9 cellular contexts compared by ENCODE assay signal in the genomic region with DNA sequence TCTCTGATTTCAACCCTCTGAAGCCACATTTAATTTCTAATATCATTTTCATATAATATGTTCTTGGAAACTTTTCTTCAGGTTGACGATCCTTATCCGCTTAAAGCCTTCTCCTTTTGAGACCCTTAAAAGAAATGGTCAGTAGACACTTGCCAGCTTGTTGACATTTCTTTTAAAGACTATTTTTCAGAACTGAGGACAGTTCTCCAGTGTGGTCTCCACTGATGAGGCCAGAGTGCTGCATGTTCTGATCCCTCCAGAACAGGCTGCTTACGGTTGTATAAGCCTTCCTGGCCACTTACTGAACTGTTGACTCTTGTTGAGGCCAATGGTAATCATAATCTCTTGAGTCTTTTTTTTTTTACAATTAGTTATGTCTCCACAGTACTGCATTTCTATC.
"Had no signal": no experiment of that assay in that cellular context is flagged by ENCODE, and none has a peak within 500 bp of the region (broad histone marks: within the 10 kb centered on the region; RNA-seq: fewer than 3 reads in every experiment).

No MANE protein-coding gene starts in this region.

- H2AFZ ChIP-seq: GM23248, GM23338 had no signal

- H3K27ac ChIP-seq: GM23248 had no signal

- H3K4me1 Mint-ChIP-seq: GM23338, H9 had no signal

- H3K4me1 ChIP-seq: HAP-1 had no signal

- H3K4me3 ChIP-seq: GM23248, GM23338, HAP-1 had no signal

- H3K4me2 ChIP-seq: GM23338 had no signal

- DNase-seq: GM23248, GOT3, H7, H9, HCEC 1CT, HFFc6 had no signal

- ATAC-seq: GM23338, HCT116 had no signal

- H3K27ac Mint-ChIP-seq: GM23338, H9, HFFc6 had no signal

- H3K36me3 ChIP-seq: HAP-1 had no signal

- H3K9me3 Mint-ChIP-seq: GM23338, H9 had no signal

- H3K4me3 Mint-ChIP-seq: GM23338, H9, HFFc6 had no signal
